In the genomic region with DNA sequence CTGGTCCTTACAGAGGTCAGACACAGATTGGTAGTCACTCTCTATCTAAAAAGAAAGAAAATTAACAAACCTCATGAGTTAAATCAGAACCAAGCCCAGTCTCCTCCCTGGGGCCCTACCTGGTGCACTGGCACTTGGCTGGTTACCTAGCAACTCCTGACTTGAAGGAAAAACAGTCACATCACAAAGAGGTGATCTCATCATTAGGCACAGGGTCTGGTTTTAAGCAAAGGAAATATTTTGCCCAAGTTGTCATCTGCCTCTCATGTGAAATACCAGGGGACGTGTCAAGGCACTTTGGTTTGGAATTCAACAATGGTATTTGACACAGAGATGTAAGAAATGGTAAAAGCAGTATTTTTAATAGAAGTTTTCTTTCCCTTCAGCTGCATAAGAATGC, we compare ENCODE assay signal across 1 cellular context.
TF ChIP-seq lines count a peak whose summit lies in the region.

No MANE protein-coding gene starts in this region.

TF ChIP-seq in GM23338, 12 proteins besides CTCF, POLR2A, EP300 and RAD21:
- TF ChIP-seq, protein P1, sequence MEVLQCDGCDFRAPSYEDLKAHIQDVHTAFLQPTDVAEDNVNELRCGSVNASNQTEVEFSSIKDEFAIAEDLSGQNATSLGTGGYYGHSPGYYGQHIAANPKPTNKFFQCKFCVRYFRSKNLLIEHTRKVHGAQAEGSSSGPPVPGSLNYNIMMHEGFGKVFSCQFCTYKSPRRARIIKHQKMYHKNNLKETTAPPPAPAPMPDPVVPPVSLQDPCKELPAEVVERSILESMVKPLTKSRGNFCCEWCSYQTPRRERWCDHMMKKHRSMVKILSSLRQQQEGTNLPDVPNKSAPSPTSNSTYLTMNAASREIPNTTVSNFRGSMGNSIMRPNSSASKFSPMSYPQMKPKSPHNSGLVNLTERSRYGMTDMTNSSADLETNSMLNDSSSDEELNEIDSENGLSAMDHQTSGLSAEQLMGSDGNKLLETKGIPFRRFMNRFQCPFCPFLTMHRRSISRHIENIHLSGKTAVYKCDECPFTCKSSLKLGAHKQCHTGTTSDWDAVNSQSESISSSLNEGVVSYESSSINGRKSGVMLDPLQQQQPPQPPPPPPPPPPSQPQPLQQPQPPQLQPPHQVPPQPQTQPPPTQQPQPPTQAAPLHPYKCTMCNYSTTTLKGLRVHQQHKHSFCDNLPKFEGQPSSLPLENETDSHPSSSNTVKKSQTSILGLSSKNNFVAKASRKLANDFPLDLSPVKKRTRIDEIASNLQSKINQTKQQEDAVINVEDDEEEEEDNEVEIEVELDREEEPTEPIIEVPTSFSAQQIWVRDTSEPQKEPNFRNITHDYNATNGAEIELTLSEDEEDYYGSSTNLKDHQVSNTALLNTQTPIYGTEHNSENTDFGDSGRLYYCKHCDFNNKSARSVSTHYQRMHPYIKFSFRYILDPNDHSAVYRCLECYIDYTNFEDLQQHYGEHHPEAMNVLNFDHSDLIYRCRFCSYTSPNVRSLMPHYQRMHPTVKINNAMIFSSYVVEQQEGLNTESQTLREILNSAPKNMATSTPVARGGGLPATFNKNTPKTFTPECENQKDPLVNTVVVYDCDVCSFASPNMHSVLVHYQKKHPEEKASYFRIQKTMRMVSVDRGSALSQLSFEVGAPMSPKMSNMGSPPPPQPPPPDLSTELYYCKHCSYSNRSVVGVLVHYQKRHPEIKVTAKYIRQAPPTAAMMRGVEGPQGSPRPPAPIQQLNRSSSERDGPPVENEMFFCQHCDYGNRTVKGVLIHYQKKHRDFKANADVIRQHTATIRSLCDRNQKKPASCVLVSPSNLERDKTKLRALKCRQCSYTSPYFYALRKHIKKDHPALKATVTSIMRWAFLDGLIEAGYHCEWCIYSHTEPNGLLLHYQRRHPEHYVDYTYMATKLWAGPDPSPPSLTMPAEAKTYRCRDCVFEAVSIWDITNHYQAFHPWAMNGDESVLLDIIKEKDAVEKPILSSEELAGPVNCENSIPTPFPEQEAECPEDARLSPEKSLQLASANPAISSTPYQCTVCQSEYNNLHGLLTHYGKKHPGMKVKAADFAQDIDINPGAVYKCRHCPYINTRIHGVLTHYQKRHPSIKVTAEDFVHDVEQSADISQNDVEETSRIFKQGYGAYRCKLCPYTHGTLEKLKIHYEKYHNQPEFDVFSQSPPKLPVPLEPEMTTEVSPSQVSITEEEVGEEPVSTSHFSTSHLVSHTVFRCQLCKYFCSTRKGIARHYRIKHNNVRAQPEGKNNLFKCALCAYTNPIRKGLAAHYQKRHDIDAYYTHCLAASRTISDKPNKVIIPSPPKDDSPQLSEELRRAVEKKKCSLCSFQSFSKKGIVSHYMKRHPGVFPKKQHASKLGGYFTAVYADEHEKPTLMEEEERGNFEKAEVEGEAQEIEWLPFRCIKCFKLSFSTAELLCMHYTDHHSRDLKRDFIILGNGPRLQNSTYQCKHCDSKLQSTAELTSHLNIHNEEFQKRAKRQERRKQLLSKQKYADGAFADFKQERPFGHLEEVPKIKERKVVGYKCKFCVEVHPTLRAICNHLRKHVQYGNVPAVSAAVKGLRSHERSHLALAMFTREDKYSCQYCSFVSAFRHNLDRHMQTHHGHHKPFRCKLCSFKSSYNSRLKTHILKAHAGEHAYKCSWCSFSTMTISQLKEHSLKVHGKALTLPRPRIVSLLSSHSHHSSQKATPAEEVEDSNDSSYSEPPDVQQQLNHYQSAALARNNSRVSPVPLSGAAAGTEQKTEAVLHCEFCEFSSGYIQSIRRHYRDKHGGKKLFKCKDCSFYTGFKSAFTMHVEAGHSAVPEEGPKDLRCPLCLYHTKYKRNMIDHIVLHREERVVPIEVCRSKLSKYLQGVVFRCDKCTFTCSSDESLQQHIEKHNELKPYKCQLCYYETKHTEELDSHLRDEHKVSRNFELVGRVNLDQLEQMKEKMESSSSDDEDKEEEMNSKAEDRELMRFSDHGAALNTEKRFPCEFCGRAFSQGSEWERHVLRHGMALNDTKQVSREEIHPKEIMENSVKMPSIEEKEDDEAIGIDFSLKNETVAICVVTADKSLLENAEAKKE (CRISPR knock-in tag; IDR thresholded peaks at IDR 0.05) = no peak
- TF ChIP-seq NANOG (IDR thresholded peaks at IDR 0.05; ENCODE audit: borderline replicate concordance) (no peak), ZNF331 (CRISPR knock-in tag; IDR thresholded peaks at IDR 0.05; ENCODE audit: low read depth) (no peak), STAT1 (IDR thresholded peaks at IDR 0.05; ENCODE audit: unreplicated experiment) (no peak), JUNB (IDR thresholded peaks at IDR 0.05; ENCODE audit: unreplicated experiment) (no peak), EZH2 (IDR thresholded peaks at IDR 0.05; ENCODE audit: low read depth, unreplicated experiment) (no peak)
- TF ChIP-seq, protein P2, sequence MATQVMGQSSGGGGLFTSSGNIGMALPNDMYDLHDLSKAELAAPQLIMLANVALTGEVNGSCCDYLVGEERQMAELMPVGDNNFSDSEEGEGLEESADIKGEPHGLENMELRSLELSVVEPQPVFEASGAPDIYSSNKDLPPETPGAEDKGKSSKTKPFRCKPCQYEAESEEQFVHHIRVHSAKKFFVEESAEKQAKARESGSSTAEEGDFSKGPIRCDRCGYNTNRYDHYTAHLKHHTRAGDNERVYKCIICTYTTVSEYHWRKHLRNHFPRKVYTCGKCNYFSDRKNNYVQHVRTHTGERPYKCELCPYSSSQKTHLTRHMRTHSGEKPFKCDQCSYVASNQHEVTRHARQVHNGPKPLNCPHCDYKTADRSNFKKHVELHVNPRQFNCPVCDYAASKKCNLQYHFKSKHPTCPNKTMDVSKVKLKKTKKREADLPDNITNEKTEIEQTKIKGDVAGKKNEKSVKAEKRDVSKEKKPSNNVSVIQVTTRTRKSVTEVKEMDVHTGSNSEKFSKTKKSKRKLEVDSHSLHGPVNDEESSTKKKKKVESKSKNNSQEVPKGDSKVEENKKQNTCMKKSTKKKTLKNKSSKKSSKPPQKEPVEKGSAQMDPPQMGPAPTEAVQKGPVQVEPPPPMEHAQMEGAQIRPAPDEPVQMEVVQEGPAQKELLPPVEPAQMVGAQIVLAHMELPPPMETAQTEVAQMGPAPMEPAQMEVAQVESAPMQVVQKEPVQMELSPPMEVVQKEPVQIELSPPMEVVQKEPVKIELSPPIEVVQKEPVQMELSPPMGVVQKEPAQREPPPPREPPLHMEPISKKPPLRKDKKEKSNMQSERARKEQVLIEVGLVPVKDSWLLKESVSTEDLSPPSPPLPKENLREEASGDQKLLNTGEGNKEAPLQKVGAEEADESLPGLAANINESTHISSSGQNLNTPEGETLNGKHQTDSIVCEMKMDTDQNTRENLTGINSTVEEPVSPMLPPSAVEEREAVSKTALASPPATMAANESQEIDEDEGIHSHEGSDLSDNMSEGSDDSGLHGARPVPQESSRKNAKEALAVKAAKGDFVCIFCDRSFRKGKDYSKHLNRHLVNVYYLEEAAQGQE (IDR thresholded peaks at IDR 0.05; ENCODE audit: unreplicated experiment) = no peak
- TF ChIP-seq, protein P3, sequence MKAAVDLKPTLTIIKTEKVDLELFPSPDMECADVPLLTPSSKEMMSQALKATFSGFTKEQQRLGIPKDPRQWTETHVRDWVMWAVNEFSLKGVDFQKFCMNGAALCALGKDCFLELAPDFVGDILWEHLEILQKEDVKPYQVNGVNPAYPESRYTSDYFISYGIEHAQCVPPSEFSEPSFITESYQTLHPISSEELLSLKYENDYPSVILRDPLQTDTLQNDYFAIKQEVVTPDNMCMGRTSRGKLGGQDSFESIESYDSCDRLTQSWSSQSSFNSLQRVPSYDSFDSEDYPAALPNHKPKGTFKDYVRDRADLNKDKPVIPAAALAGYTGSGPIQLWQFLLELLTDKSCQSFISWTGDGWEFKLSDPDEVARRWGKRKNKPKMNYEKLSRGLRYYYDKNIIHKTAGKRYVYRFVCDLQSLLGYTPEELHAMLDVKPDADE (IDR thresholded peaks at IDR 0.05) = no peak
TF ChIP-seq in GM23338: peak in this region for 0.
